In genomic region chr4:99763635-99764101, GRCh38 we compare ENCODE assay signal across 8 cellular contexts. TPM values are rescaled to one million over a fixed set of nuclear protein-coding genes. Genes with fewer than 3 reads are reported as not detected.
DNase-seq lines count a peak whose midpoint lies in the region; ATAC-seq and TF ChIP-seq lines count a peak whose summit lies in the region.

No MANE protein-coding gene starts in this region.

- H3K4me1 ChIP-seq in adipocyte (ENCODE audit: control insufficient read depth, insufficient read depth, low read length): peaks cover 23% of the 10 kb centered on the region

- H3K27me3 ChIP-seq in adipocyte (replicated peaks; ENCODE audit: control insufficient read depth, insufficient read depth, low read length): no peaks in the 10 kb centered on the region

- no peak overlapping the region for H3K4me3 Mint-ChIP-seq in HFFc6

- no peaks in the 10 kb centered on the region for H3K36me3 Mint-ChIP-seq in HFFc6 (ENCODE audit: low read depth)

- peaks cover 2% of the 10 kb centered on the region for H3K9me3 ChIP-seq in adipocyte (ENCODE audit: control insufficient read depth, low read length)

- DNase-seq in DMS53 treated with DMSO at 0.1 percent for 48 hours (lab: John Stamatoyannopoulos, UW; ENCODE audit: unreplicated experiment) (peak; percentile 42), HFFc6 (peak; percentile 89), adipocyte (ENCODE audit: low read depth) (peak; percentile 90), lung microvascular endothelial cell (ENCODE audit: low read depth in 2 of 2) (peak; percentile 10 to 57)
- DNase-seq in activated effector memory CD4-positive, alpha-beta T cell treated with Interleukin-2 at 50 U/mL for 16 hours: no peak
- no peak for DNase-seq in activated CD8-positive, alpha-beta memory T cell treated with anti-CD3 and anti-CD28 coated beads for 24 hours
- no peak for DNase-seq in NK-92 treated with Interleukin-12 subunit alpha and Interleukin-12 subunit beta, amount 100 ng/mL, for 24 hours (lab: John Stamatoyannopoulos, UW)

- no peak overlapping the region for H3K4me3 ChIP-seq in adipocyte (ENCODE audit: low read length)

- H3K4me1 Mint-ChIP-seq in HFFc6 (ENCODE audit: low read depth): peaks cover 16% of the 10 kb centered on the region

- ATAC-seq in GM21717 (IDR thresholded peaks at IDR 0.05; ENCODE audit: unreplicated experiment): no peak

- no peak overlapping the region for H3K27ac Mint-ChIP-seq in HFFc6

- no peaks in the 10 kb centered on the region; the same call in none of the 2 replicates for H3K27me3 Mint-ChIP-seq in HFFc6 (ENCODE audit: insufficient read depth)

- TF ChIP-seq CTCF in HFFc6 (IDR thresholded peaks at IDR 0.05): no peak

- H3K36me3 ChIP-seq in adipocyte (ENCODE audit: control insufficient read depth, insufficient read depth, low read length, severe bottlenecking): no peaks in the 10 kb centered on the region

- H3K9ac ChIP-seq in adipocyte (ENCODE audit: low read length): no peak overlapping the region

- no peaks in the 10 kb centered on the region for H3K9me3 Mint-ChIP-seq in HFFc6

RNA-seq across cellular contexts. Expression of gene DAPP1, which starts 53.0 kb away (rescaled TPM):
- total RNA-seq in HFFc6 (2021; fragmentation: NEBNext Ultra II Directional; extraction: Animal tissue kit (Norgen Biotek cat#: 25700)): not detected
- total RNA-seq in lung microvascular endothelial cell: not detected in 2 replicates

Comparison
In these comparisons a context has a peak if more than half of its experiments do, and no peak if none do; other contexts are left out.
1. DNase-seq: peak in DMS53 treated with DMSO at 0.1 percent for 48 hours (single experiment), HFFc6 (single experiment), adipocyte (single experiment) and lung microvascular endothelial cell (2 of 2); none in activated effector memory CD4-positive, alpha-beta T cell treated with Interleukin-2 at 50 U/mL for 16 hours (single experiment), activated CD8-positive, alpha-beta memory T cell treated with anti-CD3 and anti-CD28 coated beads for 24 hours (single experiment) and NK-92 treated with Interleukin-12 subunit alpha and Interleukin-12 subunit beta, amount 100 ng/mL, for 24 hours (single experiment).